Comparison of ENCODE assay signal across 1 cellular context in genomic region chr12:96040305-96041133, GRCh38.
TF ChIP-seq lines count a peak whose summit lies in the region.

No MANE protein-coding gene starts in this region.

TF ChIP-seq in K562, 482 proteins besides CTCF, POLR2A, EP300 and RAD21 (continued from another document):
- TF ChIP-seq MTA1 (IDR thresholded peaks at IDR 0.05; ENCODE audit: borderline replicate concordance) (peak; percentile 77; the same call in 1 of the 2 replicates), KLF6 (CRISPR knock-in tag; IDR thresholded peaks at IDR 0.05; ENCODE audit: borderline replicate concordance) (0 out of 2 replicates have a peak, but pooled peaks have one; percentile 50), TAL1 (IDR thresholded peaks at IDR 0.05) (peak; percentile 70), TCF7L2 (IDR thresholded peaks at IDR 0.05; ENCODE audit: low read depth, low read length) (no peak), CAMTA2 (CRISPR knock-in tag; conservative IDR thresholded peaks at IDR 0.05) (no peak), STAG1 (CRISPR knock-in tag; IDR thresholded peaks at IDR 0.05; ENCODE audit: borderline replicate concordance) (no peak), ZNF354B (CRISPR knock-in tag; IDR thresholded peaks at IDR 0.05) (peak; percentile 20; the same call in 1 of the 2 replicates), VEZF1 (CRISPR knock-in tag; IDR thresholded peaks at IDR 0.05) (peak; percentile 28; the same call in 1 of the 2 replicates), ARID1B (IDR thresholded peaks at IDR 0.05) (peak; percentile 80), HEY1 (CRISPR knock-in tag; IDR thresholded peaks at IDR 0.05; ENCODE audit: borderline replicate concordance) (0 out of 2 replicates have a peak, but pooled peaks have one; percentile 12), ZNF507 (tag; conservative IDR thresholded peaks at IDR 0.05) (no peak), ZNF41 (CRISPR knock-in tag; conservative IDR thresholded peaks at IDR 0.05) (0 out of 2 replicates have a peak, but pooled peaks have one; percentile 58), MTA2 (IDR thresholded peaks at IDR 0.05; ENCODE audit: low read depth) (peak; percentile 65), TEAD4 (IDR thresholded peaks at IDR 0.05; ENCODE audit: low read length) (peak; percentile 86), TEAD4 (CRISPR knock-in tag; IDR thresholded peaks at IDR 0.05; ENCODE audit: borderline replicate concordance) (no peak), DPF2 (IDR thresholded peaks at IDR 0.05) (peak; percentile 65), RCOR1 (IDR thresholded peaks at IDR 0.05; ENCODE audit: borderline replicate concordance in 1 of 2, low read depth in 2 of 2, low read length in 2 of 2) (peak in 1 of 2 experiments; percentile 79; a peak in 2 of 4 replicates), ZNF395 (CRISPR knock-in tag; IDR thresholded peaks at IDR 0.05) (0 out of 2 replicates have a peak, but pooled peaks have one; percentile 11), FOXM1 (IDR thresholded peaks at IDR 0.05; ENCODE audit: low read depth) (peak; percentile 50), FOXM1 (CRISPR knock-in tag; IDR thresholded peaks at IDR 0.05; ENCODE audit: low read depth) (no peak), TCF3 (CRISPR knock-in tag; IDR thresholded peaks at IDR 0.05) (peak; percentile 27; the same call in 1 of the 2 replicates), ZFP36 (IDR thresholded peaks at IDR 0.05; ENCODE audit: low read depth, low read length, partially characterized antibody) (no peak), TEAD1 (CRISPR knock-in tag; IDR thresholded peaks at IDR 0.05) (peak in 1 of 2 experiments; percentile 95; a peak in 2 of 4 replicates), FOXA3 (CRISPR knock-in tag; conservative IDR thresholded peaks at IDR 0.05 in 1 of 2, IDR thresholded peaks at IDR 0.05 in 1 of 2) (0 out of 4 replicates have a peak, but pooled peaks of 1 of the 2 experiments have one; percentile 22), YY1 (IDR thresholded peaks at IDR 0.05; ENCODE audit: borderline replicate concordance in 1 of 3, control insufficient read depth in 1 of 3, extremely low read depth in 1 of 3, insufficient read depth in 3 of 3, insufficient read length in 1 of 3, insufficient replicate concordance in 2 of 3, low read depth in 1 of 3, low read length in 2 of 3) (no peak)
TF ChIP-seq in K562: peak in this region for 54.
